1 cellular context compared by ENCODE assay signal in the genomic region with DNA sequence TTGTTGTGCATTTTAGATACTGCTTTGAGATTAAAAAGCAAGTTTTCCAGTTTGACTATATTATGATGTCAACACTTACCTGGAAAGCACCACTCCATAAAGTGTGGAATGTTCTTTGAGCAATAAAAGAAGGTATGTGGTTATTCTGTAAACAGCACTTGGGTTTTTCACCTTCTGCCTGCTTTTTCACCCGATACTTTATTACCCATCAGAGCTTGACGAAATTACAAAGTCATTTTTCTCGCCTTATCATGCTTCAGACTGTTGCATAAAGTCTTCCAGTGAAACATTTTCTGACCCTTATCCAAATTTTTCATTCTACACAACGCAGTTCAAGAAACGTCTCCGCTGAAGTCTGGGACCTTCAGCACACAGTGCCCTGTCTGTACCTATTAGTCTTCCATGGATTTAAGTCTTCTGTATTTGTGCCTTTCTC.
TF ChIP-seq lines count a peak whose summit lies in the region.

No MANE protein-coding gene starts in this region.

TF ChIP-seq in HepG2, 621 proteins besides CTCF, POLR2A, EP300 and RAD21:
- TF ChIP-seq PPARG (CRISPR knock-in tag; conservative IDR thresholded peaks at IDR 0.05) (0 out of 2 replicates have a peak, but pooled peaks have one; percentile 31), MIER3 (CRISPR knock-in tag; IDR thresholded peaks at IDR 0.05; ENCODE audit: borderline replicate concordance) (no peak), FOXA1 (IDR thresholded peaks at IDR 0.05) (no peak), FOXA1 (CRISPR knock-in tag; IDR thresholded peaks at IDR 0.05) (0 out of 2 replicates have a peak, but pooled peaks have one; percentile 13), BCL6 (CRISPR knock-in tag; IDR thresholded peaks at IDR 0.05) (peak; percentile 85), GATAD2A (CRISPR knock-in tag; IDR thresholded peaks at IDR 0.05) (0 out of 2 replicates have a peak, but pooled peaks have one; percentile 11)
- TF ChIP-seq, protein P1, sequence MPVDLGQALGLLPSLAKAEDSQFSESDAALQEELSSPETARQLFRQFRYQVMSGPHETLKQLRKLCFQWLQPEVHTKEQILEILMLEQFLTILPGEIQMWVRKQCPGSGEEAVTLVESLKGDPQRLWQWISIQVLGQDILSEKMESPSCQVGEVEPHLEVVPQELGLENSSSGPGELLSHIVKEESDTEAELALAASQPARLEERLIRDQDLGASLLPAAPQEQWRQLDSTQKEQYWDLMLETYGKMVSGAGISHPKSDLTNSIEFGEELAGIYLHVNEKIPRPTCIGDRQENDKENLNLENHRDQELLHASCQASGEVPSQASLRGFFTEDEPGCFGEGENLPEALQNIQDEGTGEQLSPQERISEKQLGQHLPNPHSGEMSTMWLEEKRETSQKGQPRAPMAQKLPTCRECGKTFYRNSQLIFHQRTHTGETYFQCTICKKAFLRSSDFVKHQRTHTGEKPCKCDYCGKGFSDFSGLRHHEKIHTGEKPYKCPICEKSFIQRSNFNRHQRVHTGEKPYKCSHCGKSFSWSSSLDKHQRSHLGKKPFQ (CRISPR knock-in tag; IDR thresholded peaks at IDR 0.05; ENCODE audit: insufficient replicate concordance): no peak
- TF ChIP-seq, protein P2, sequence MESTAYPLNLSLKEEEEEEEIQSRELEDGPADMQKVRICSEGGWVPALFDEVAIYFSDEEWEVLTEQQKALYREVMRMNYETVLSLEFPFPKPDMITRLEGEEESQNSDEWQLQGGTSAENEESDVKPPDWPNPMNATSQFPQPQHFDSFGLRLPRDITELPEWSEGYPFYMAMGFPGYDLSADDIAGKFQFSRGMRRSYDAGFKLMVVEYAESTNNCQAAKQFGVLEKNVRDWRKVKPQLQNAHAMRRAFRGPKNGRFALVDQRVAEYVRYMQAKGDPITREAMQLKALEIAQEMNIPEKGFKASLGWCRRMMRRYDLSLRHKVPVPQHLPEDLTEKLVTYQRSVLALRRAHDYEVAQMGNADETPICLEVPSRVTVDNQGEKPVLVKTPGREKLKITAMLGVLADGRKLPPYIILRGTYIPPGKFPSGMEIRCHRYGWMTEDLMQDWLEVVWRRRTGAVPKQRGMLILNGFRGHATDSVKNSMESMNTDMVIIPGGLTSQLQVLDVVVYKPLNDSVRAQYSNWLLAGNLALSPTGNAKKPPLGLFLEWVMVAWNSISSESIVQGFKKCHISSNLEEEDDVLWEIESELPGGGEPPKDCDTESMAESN (CRISPR knock-in tag; conservative IDR thresholded peaks at IDR 0.05): 0 out of 2 replicates have a peak, but pooled peaks have one; percentile 33
